14 cellular contexts compared by ENCODE assay signal in the genomic region with DNA sequence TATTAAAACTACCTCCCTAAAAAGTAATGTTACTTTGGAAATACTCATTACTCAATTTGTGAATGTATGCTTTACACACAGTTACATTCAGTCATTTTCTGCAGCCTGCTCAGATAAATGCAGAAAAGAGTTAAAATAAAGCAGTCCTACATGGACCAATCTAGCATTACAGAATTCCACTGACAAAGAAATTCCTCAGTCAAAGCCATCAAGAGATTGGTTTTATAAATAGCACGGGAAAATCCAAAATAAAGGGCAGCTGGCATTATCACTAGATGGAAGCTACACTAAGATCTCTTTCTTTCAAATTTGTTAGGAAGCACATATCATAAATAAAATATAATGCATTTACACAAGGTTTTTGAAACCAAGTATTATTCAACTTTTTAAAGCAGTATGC.
"Had no signal": no experiment of that assay in that cellular context is flagged by ENCODE, and none has a peak within 500 bp of the region (broad histone marks: within the 10 kb centered on the region; RNA-seq: fewer than 3 reads in every experiment).

No MANE protein-coding gene starts in this region.

- H3K4me3 Mint-ChIP-seq: dendritic cell treated with granulocyte-macrophage colony-stimulating factor and Interleukin-4, amounts not matched to agents 40 ng/mL and 50 ng/mL, for 4 days; stimulated activated memory B cell treated with anti-CD40 and anti-IgM and Interleukin-4, amounts not matched to agents 10 μg/mL and 1 μg/mL and 100 μg/mL, for 72 hours had no signal

- ATAC-seq: gastroesophageal sphincter; stimulated activated memory B cell treated with anti-CD40 and anti-IgM and Interleukin-4, amounts not matched to agents 10 μg/mL and 1 μg/mL and 100 μg/mL, for 72 hours had no signal

- H3K27ac Mint-ChIP-seq: dendritic cell treated with granulocyte-macrophage colony-stimulating factor and Interleukin-4, amounts not matched to agents 40 ng/mL and 50 ng/mL, for 4 days; stimulated activated memory B cell treated with anti-CD40 and anti-IgM and Interleukin-4, amounts not matched to agents 10 μg/mL and 1 μg/mL and 100 μg/mL, for 72 hours had no signal

- DNase-seq: activated CD4-positive, CD25-positive, alpha-beta regulatory T cell treated with anti-CD3 and anti-CD28 coated beads, Interleukin-2, amount 50 U/mL, for 72 hours; activated effector memory CD4-positive, alpha-beta T cell treated with anti-CD3 and anti-CD28 coated beads, Interleukin-2, amount 50 U/mL, for 16 hours; adrenal gland; kidney; mesendoderm; posterior cingulate gyrus; SHP77; substantia nigra; transverse colon had no signal

- H3K27me3 ChIP-seq: adrenal gland, gastroesophageal sphincter, neutrophil, transverse colon had no signal

- H3K4me3 ChIP-seq: adrenal gland, gastroesophageal sphincter, smooth muscle cell, transverse colon had no signal

- H3K9me3 Mint-ChIP-seq: dendritic cell treated with granulocyte-macrophage colony-stimulating factor and Interleukin-4, amounts not matched to agents 40 ng/mL and 50 ng/mL, for 4 days; stimulated activated memory B cell treated with anti-CD40 and anti-IgM and Interleukin-4, amounts not matched to agents 10 μg/mL and 1 μg/mL and 100 μg/mL, for 72 hours had no signal

- H3K27me3 Mint-ChIP-seq: dendritic cell treated with granulocyte-macrophage colony-stimulating factor and Interleukin-4, amounts not matched to agents 40 ng/mL and 50 ng/mL, for 4 days; stimulated activated memory B cell treated with anti-CD40 and anti-IgM and Interleukin-4, amounts not matched to agents 10 μg/mL and 1 μg/mL and 100 μg/mL, for 72 hours had no signal

- H3K27ac ChIP-seq: adrenal gland, gastroesophageal sphincter, neutrophil, transverse colon had no signal

- H3K9me3 ChIP-seq: adrenal gland, gastroesophageal sphincter, neutrophil, transverse colon had no signal
